10 cellular contexts compared by ENCODE assay signal in the genomic region with DNA sequence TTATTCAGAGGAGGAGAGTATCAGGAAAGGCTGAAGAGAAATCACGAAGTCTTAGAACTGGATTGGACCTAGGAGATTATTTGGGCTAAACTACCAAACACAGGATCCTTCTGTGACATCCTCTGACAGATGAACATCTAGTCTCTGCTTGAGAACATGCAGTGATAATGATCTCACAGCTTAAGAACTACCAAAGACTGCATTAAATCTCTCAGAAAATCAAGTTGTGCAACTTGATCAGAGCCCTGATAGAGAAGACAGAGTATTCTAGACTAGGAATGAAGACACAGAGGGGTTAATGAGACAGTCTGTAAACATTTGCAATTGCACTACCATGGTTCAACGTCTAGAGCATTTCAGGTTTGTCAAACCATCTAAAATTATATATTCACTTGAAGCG.
"Had no signal": no experiment of that assay in that cellular context is flagged by ENCODE, and none has a peak within 500 bp of the region (broad histone marks: within the 10 kb centered on the region; RNA-seq: fewer than 3 reads in every experiment).

No MANE protein-coding gene starts in this region.

- ATAC-seq: pancreas; stimulated activated memory B cell treated with anti-CD40 and anti-IgM and Interleukin-4, amounts not matched to agents 10 μg/mL and 1 μg/mL and 100 μg/mL, for 72 hours had no signal

- H3K4me1 ChIP-seq: pancreas had no signal

- H3K4me1 Mint-ChIP-seq: neural crest cell; stimulated activated memory B cell treated with anti-CD40 and anti-IgM and Interleukin-4, amounts not matched to agents 10 μg/mL and 1 μg/mL and 100 μg/mL, for 72 hours had no signal

- H3K4me3 Mint-ChIP-seq: activated naive CD4-positive, alpha-beta T cell treated with anti-CD3 and anti-CD28 coated beads, Interleukin-2, amount 50 U/mL, for 24 hours; neural crest cell; stimulated activated memory B cell treated with anti-CD40 and anti-IgM and Interleukin-4, amounts not matched to agents 10 μg/mL and 1 μg/mL and 100 μg/mL, for 72 hours had no signal

- FAIRE-seq: pancreas had no signal

- H3K9me3 Mint-ChIP-seq: activated naive CD4-positive, alpha-beta T cell treated with anti-CD3 and anti-CD28 coated beads, Interleukin-2, amount 50 U/mL, for 24 hours; neural crest cell; stimulated activated memory B cell treated with anti-CD40 and anti-IgM and Interleukin-4, amounts not matched to agents 10 μg/mL and 1 μg/mL and 100 μg/mL, for 72 hours had no signal

- DNase-seq: activated CD4-positive, alpha-beta T cell treated with anti-CD3 and anti-CD28 coated beads, Interleukin-2, amount 50 U/mL, for 1 hour; activated effector memory CD4-positive, alpha-beta T cell treated with Interleukin-2 at 50 U/mL for 16 hours; activated T-cell treated with anti-CD3 and anti-CD28 coated beads, Interleukin-2, amount 50 U/mL, for 1 hour; amygdala; pancreas; substantia nigra had no signal

- H3K36me3 ChIP-seq: pancreas had no signal

- H3K27me3 Mint-ChIP-seq: activated naive CD4-positive, alpha-beta T cell treated with anti-CD3 and anti-CD28 coated beads, Interleukin-2, amount 50 U/mL, for 24 hours had no signal

- H3K36me3 Mint-ChIP-seq: activated naive CD4-positive, alpha-beta T cell treated with anti-CD3 and anti-CD28 coated beads, Interleukin-2, amount 50 U/mL, for 24 hours; stimulated activated memory B cell treated with anti-CD40 and anti-IgM and Interleukin-4, amounts not matched to agents 10 μg/mL and 1 μg/mL and 100 μg/mL, for 72 hours had no signal

- H3K27me3 ChIP-seq: pancreas had no signal

- H3K9me3 ChIP-seq: pancreas had no signal

- H3K4me3 ChIP-seq: pancreas, skin epidermis had no signal

- H3K27ac Mint-ChIP-seq: activated naive CD4-positive, alpha-beta T cell treated with anti-CD3 and anti-CD28 coated beads, Interleukin-2, amount 50 U/mL, for 24 hours; stimulated activated memory B cell treated with anti-CD40 and anti-IgM and Interleukin-4, amounts not matched to agents 10 μg/mL and 1 μg/mL and 100 μg/mL, for 72 hours had no signal

- H3K27ac ChIP-seq: pancreas, skin epidermis had no signal
